Comparison of ENCODE assay signal across 9 cellular contexts in genomic region chr17:36921131-36921851, GRCh38. TPM values are rescaled to one million over a fixed set of nuclear protein-coding genes. Genes with fewer than 3 reads are reported as not detected.
A peak's percentile ranks its signal among the peaks of the same experiment; 100 is the strongest.
DNase-seq lines count a peak whose midpoint lies in the region; ATAC-seq and TF ChIP-seq lines count a peak whose summit lies in the region.
"Had no signal": no experiment of that assay in that cellular context is flagged by ENCODE, and none has a peak within 500 bp of the region (broad histone marks: within the 10 kb centered on the region; RNA-seq: fewer than 3 reads in every experiment).

No MANE protein-coding gene starts in this region.

- H3K4me1 ChIP-seq in left lung, result no peaks in the 10 kb centered on the region

- peaks cover 8 to 84% of the 10 kb centered on the region in 2 donors for H3K27me3 ChIP-seq in left lung

- peak; percentile 61 for DNase-seq in activated T-cell treated with anti-CD3 and anti-CD28 coated beads for 24 hours (ENCODE audit: low read depth)
- DNase-seq in activated T-cell treated with anti-CD3 and anti-CD28 coated beads, Interleukin-2, amount 50 U/mL, for 1 hour, result no peak
- DNase-seq in activated T-helper 2 cell treated with anti-CD3 and anti-CD28 coated beads, Interferon-gamma antibody, Interleukin-2, Interleukin-4, amounts not matched to agents 10 μg/mL and 5 μg/mL and 100 μg/mL, durations not matched to agents 14 hours and 24 hours and 36 hours (ENCODE audit: low spot score), result no peak
- DNase-seq in left lung, result no peak
- peak; percentile 74 for DNase-seq in stimulated activated naive CD8-positive, alpha-beta T cell treated with anti-CD3 and anti-CD28 coated beads, Interleukin-15, Interleukin-2, amounts not matched to agents 100 U/mL and 50 U/mL, for 24 hours
- DNase-seq in mesenteric fat pad (ENCODE audit: low spot score), result no peak
- DNase-seq in inferior parietal cortex (ENCODE audit: extremely low spot score), result no peak
- DNase-seq in Right ventricle myocardium inferior (ENCODE audit: missing footprints), result no peak

- no peak overlapping the region for H3K4me3 Mint-ChIP-seq in activated T-helper 2 cell treated with anti-CD3 and anti-CD28 coated beads, Interferon-gamma antibody, Interleukin-2, Interleukin-4, amounts not matched to agents 10 μg/mL and 5 μg/mL and 100 μg/mL, durations not matched to agents 14 hours and 24 hours and 36 hours (ENCODE audit: low read depth)

- TF ChIP-seq CTCF in left lung (IDR thresholded peaks at IDR 0.05), result no peak

- H3K4me1 Mint-ChIP-seq in activated T-helper 2 cell treated with anti-CD3 and anti-CD28 coated beads, Interferon-gamma antibody, Interleukin-2, Interleukin-4, amounts not matched to agents 10 μg/mL and 5 μg/mL and 100 μg/mL, durations not matched to agents 14 hours and 24 hours and 36 hours (ENCODE audit: low read depth), result peaks cover 20% of the 10 kb centered on the region

- intact Hi-C loops in activated T-helper 2 cell treated with anti-CD3 and anti-CD28 coated beads, Interferon-gamma antibody, Interleukin-2, Interleukin-4, amounts not matched to agents 10 μg/mL and 5 μg/mL and 100 μg/mL, durations not matched to agents 14 hours and 24 hours and 36 hours (cut with micrococcal nuclease), result loop anchor here (5.0 to 10.0 kb wide), 2 partner anchors 66 to 294 kb away; no protein-coding TSS in a partner anchor
- intact Hi-C loops in left lung (cut with DNase I), result no loop called here
- intact Hi-C loops in Right ventricle myocardium inferior (cut with DNase I), result no loop called here

- H3K27ac Mint-ChIP-seq in activated T-helper 2 cell treated with anti-CD3 and anti-CD28 coated beads, Interferon-gamma antibody, Interleukin-2, Interleukin-4, amounts not matched to agents 10 μg/mL and 5 μg/mL and 100 μg/mL, durations not matched to agents 14 hours and 24 hours and 36 hours, result peak overlapping the region; percentile 71

- no peaks in the 10 kb centered on the region for H3K36me3 ChIP-seq in left lung

- no peak overlapping the region for H3K4me3 ChIP-seq in left lung

- peaks cover 4% of the 10 kb centered on the region for H3K27me3 Mint-ChIP-seq in activated T-helper 2 cell treated with anti-CD3 and anti-CD28 coated beads, Interferon-gamma antibody, Interleukin-2, Interleukin-4, amounts not matched to agents 10 μg/mL and 5 μg/mL and 100 μg/mL, durations not matched to agents 14 hours and 24 hours and 36 hours (ENCODE audit: low read depth)

- no peaks in the 10 kb centered on the region for H3K9me3 ChIP-seq in left lung

- no peaks in the 10 kb centered on the region for H3K36me3 Mint-ChIP-seq in activated T-helper 2 cell treated with anti-CD3 and anti-CD28 coated beads, Interferon-gamma antibody, Interleukin-2, Interleukin-4, amounts not matched to agents 10 μg/mL and 5 μg/mL and 100 μg/mL, durations not matched to agents 14 hours and 24 hours and 36 hours (ENCODE audit: low read depth)

- ATAC-seq in left lung (peak; percentile 84), Right ventricle myocardium inferior (no peak)
- ATAC-seq in stimulated activated naive CD8-positive, alpha-beta T cell treated with anti-CD3 and anti-CD28 coated beads, Interleukin-15, Interleukin-2, amounts not matched to agents 100 U/mL and 50 U/mL, for 24 hours, result peak; percentile 95

- H3K27ac ChIP-seq in left lung, result no peak overlapping the region

- no peaks in the 10 kb centered on the region for H3K9me3 Mint-ChIP-seq in activated T-helper 2 cell treated with anti-CD3 and anti-CD28 coated beads, Interferon-gamma antibody, Interleukin-2, Interleukin-4, amounts not matched to agents 10 μg/mL and 5 μg/mL and 100 μg/mL, durations not matched to agents 14 hours and 24 hours and 36 hours

RNA-seq across cellular contexts. Expression of gene LHX1, which starts 16.0 kb away (rescaled TPM):
- total RNA-seq in activated T-helper 2 cell treated with anti-CD3 and anti-CD28 coated beads, Interferon-gamma antibody, Interleukin-2, Interleukin-4, amounts not matched to agents 10 μg/mL and 5 μg/mL and 100 μg/mL, durations not matched to agents 14 hours and 24 hours and 36 hours, result 0.23 and 0.37 TPM in 2 replicates
- total RNA-seq in left lung, result not detected
- total RNA-seq in mesenteric fat pad, result not detected
- not detected for total RNA-seq in Right ventricle myocardium inferior
- total RNA-seq: lower leg skin had no signal

RNA-seq across cellular contexts. Expression of gene AATF, which starts 27.5 kb away (rescaled TPM):
- total RNA-seq in activated T-helper 2 cell treated with anti-CD3 and anti-CD28 coated beads, Interferon-gamma antibody, Interleukin-2, Interleukin-4, amounts not matched to agents 10 μg/mL and 5 μg/mL and 100 μg/mL, durations not matched to agents 14 hours and 24 hours and 36 hours, result 101 and 107 TPM in 2 replicates
- total RNA-seq in left lung, result 10 to 100 TPM; 31.6 to 41.3 TPM
- total RNA-seq in mesenteric fat pad, result 42.3 TPM
- 23.9 TPM for total RNA-seq in Right ventricle myocardium inferior

Comparison
In these comparisons a context has a peak if more than half of its experiments do, and no peak if none do; other contexts are left out.
1. DNase-seq: peak in activated T-cell treated with anti-CD3 and anti-CD28 coated beads for 24 hours (single experiment) and stimulated activated naive CD8-positive, alpha-beta T cell treated with anti-CD3 and anti-CD28 coated beads, Interleukin-15, Interleukin-2, amounts not matched to agents 100 U/mL and 50 U/mL, for 24 hours (single experiment); none in activated T-cell treated with anti-CD3 and anti-CD28 coated beads, Interleukin-2, amount 50 U/mL, for 1 hour (single experiment), activated T-helper 2 cell treated with anti-CD3 and anti-CD28 coated beads, Interferon-gamma antibody, Interleukin-2, Interleukin-4, amounts not matched to agents 10 μg/mL and 5 μg/mL and 100 μg/mL, durations not matched to agents 14 hours and 24 hours and 36 hours (single experiment), left lung (0 of 2), mesenteric fat pad (single experiment), inferior parietal cortex (single experiment) and Right ventricle myocardium inferior (single experiment).